Comparison of ENCODE assay signal across 8 cellular contexts in genomic region chr6:13302751-13303667, GRCh38. TPM values are rescaled to one million over a fixed set of nuclear protein-coding genes. Genes with fewer than 3 reads are reported as not detected.
DNase-seq lines count a peak whose midpoint lies in the region; ATAC-seq and TF ChIP-seq lines count a peak whose summit lies in the region.

No MANE protein-coding gene starts in this region.

- TF ChIP-seq CTCF in GM10266 (IDR thresholded peaks at IDR 0.05; ENCODE audit: control insufficient read depth, insufficient read depth, low read depth, missing control alignments) (no peak), KMS-11 (conservative IDR thresholded peaks at IDR 0.05; ENCODE audit: low read depth, low read length) (no peak), esophagus muscularis mucosa (IDR thresholded peaks at IDR 0.05) (no peak), thyroid gland (IDR thresholded peaks at IDR 0.05) (no peak)

- peak overlapping the region; percentile 33; the same call in 1 of the 2 replicates for H2AFZ ChIP-seq in KMS-11 (ENCODE audit: low read depth)

- peak overlapping the region; percentile 53 for H3K27ac ChIP-seq in KMS-11
- peak overlapping the region; percentile 61 to 82 (median 74) for H3K27ac ChIP-seq in esophagus muscularis mucosa (replicated peaks in 1 of 4)
- peak overlapping the region in 2 of 3 donors; percentile 38 to 49 for H3K27ac ChIP-seq in thyroid gland
- no peak overlapping the region for H3K27ac ChIP-seq in SJCRH30

- H3K27ac Mint-ChIP-seq in activated CD4-positive, alpha-beta memory T cell treated with anti-CD3 and anti-CD28 coated beads for 36 hours: peak overlapping the region; percentile 83
- peak overlapping the region; percentile 94 to 95 for H3K27ac Mint-ChIP-seq in natural killer cell treated with Interleukin-12 subunit alpha and Interleukin-12 subunit beta and Interleukin-15 and Interleukin-18, amount 100 ng/mL, for 72 hours

- H3K27me3 Mint-ChIP-seq in activated CD4-positive, alpha-beta memory T cell treated with anti-CD3 and anti-CD28 coated beads for 36 hours: no peaks in the 10 kb centered on the region
- H3K27me3 Mint-ChIP-seq in natural killer cell treated with Interleukin-12 subunit alpha and Interleukin-12 subunit beta and Interleukin-15 and Interleukin-18, amount 100 ng/mL, for 72 hours: no peaks in the 10 kb centered on the region

- no peaks in the 10 kb centered on the region for H3K9me3 Mint-ChIP-seq in activated CD4-positive, alpha-beta memory T cell treated with anti-CD3 and anti-CD28 coated beads for 36 hours
- no peaks in the 10 kb centered on the region for H3K9me3 Mint-ChIP-seq in natural killer cell treated with Interleukin-12 subunit alpha and Interleukin-12 subunit beta and Interleukin-15 and Interleukin-18, amount 100 ng/mL, for 72 hours

- intact Hi-C loops in activated CD4-positive, alpha-beta memory T cell treated with anti-CD3 and anti-CD28 coated beads for 36 hours (cut with micrococcal nuclease): loop anchor here (1.0 to 2.0 kb wide), 5 partner anchors 25 to 151 kb away; partner anchors contain the start of gene TBC1D7
- intact Hi-C loops in esophagus muscularis mucosa (cut with DNase I) (no loop called here), thyroid gland (cut with DNase I) (no loop called here)

- peak overlapping the region; percentile 27; the same call in 1 of the 2 replicates for H3K9ac ChIP-seq in KMS-11

- 36% methylated on average over 17 of the region's 17 CpGs for WGBS in esophagus muscularis mucosa
- WGBS in thyroid gland, 2 donors: 78 to 84% methylated on average over 17 of the region's 17 CpGs

- peak overlapping the region; percentile 24 for H3K4me3 Mint-ChIP-seq in activated CD4-positive, alpha-beta memory T cell treated with anti-CD3 and anti-CD28 coated beads for 36 hours
- H3K4me3 Mint-ChIP-seq in natural killer cell treated with Interleukin-12 subunit alpha and Interleukin-12 subunit beta and Interleukin-15 and Interleukin-18, amount 100 ng/mL, for 72 hours: peak overlapping the region; percentile 79

- peaks cover 27% of the 10 kb centered on the region for H3K4me1 Mint-ChIP-seq in activated CD4-positive, alpha-beta memory T cell treated with anti-CD3 and anti-CD28 coated beads for 36 hours (ENCODE audit: low read depth)
- peaks cover 38 to 41% of the 10 kb centered on the region in 2 donors for H3K4me1 Mint-ChIP-seq in natural killer cell treated with Interleukin-12 subunit alpha and Interleukin-12 subunit beta and Interleukin-15 and Interleukin-18, amount 100 ng/mL, for 72 hours (ENCODE audit: low read depth in 2 of 2)

- peaks cover 51% of the 10 kb centered on the region for H3K36me3 Mint-ChIP-seq in activated CD4-positive, alpha-beta memory T cell treated with anti-CD3 and anti-CD28 coated beads for 36 hours
- H3K36me3 Mint-ChIP-seq in natural killer cell treated with Interleukin-12 subunit alpha and Interleukin-12 subunit beta and Interleukin-15 and Interleukin-18, amount 100 ng/mL, for 72 hours: peaks cover 15% of the 10 kb centered on the region

- peak overlapping the region; percentile 96 for H3K4me2 ChIP-seq in KMS-11

- peak; percentile 69 for ATAC-seq in GM21717 (IDR thresholded peaks at IDR 0.05; ENCODE audit: unreplicated experiment)
- peak; percentile 93 to 96 for ATAC-seq in natural killer cell treated with Interleukin-12 subunit alpha and Interleukin-12 subunit beta and Interleukin-15 and Interleukin-18, amount 100 ng/mL, for 72 hours

- H3K4me1 ChIP-seq in KMS-11 (ENCODE audit: low read depth, poor library complexity, severe bottlenecking): peaks cover 39% of the 10 kb centered on the region
- peaks cover 28 to 33% (median 32%) of the 10 kb centered on the region in 4 donors for H3K4me1 ChIP-seq in esophagus muscularis mucosa
- H3K4me1 ChIP-seq in thyroid gland: peaks cover 0 to 10% of the 10 kb centered on the region in 2 donors
- H3K4me1 ChIP-seq in SJCRH30: no peaks in the 10 kb centered on the region

- no peaks in the 10 kb centered on the region for H3K9me3 ChIP-seq in esophagus muscularis mucosa
- H3K9me3 ChIP-seq in thyroid gland: no peaks in the 10 kb centered on the region
- H3K9me3 ChIP-seq in SJCRH30 (replicated peaks): no peaks in the 10 kb centered on the region

- CTCF ChIA-PET in activated CD4-positive, alpha-beta memory T cell treated with anti-CD3 and anti-CD28 coated beads for 36 hours (lab: Charles Lee): interaction anchor here (0.8 to 1.7 kb wide), 5 partner anchors 20 to 272 kb away, joined by 3 to 4 read pairs (median 4); partner anchors contain the start of gene SIRT5

- POLR2A ChIA-PET in activated CD4-positive, alpha-beta memory T cell treated with anti-CD3 and anti-CD28 coated beads for 36 hours (lab: Charles Lee): interaction anchor here (0.7 to 3.0 kb wide), 5 partner anchors 25 to 311 kb away, joined by 3 to 17 read pairs (median 3); partner anchors contain the start of genes SIRT5 and TBC1D7

- no peak for TF ChIP-seq EP300 in esophagus muscularis mucosa (IDR thresholded peaks at IDR 0.05)

- no peaks in the 10 kb centered on the region for H3K27me3 ChIP-seq in KMS-11 (ENCODE audit: insufficient read depth, low read depth)
- no peaks in the 10 kb centered on the region for H3K27me3 ChIP-seq in esophagus muscularis mucosa
- no peaks in the 10 kb centered on the region for H3K27me3 ChIP-seq in thyroid gland
- no peaks in the 10 kb centered on the region for H3K27me3 ChIP-seq in SJCRH30

- no peak for TF ChIP-seq POLR2A in esophagus muscularis mucosa (IDR thresholded peaks at IDR 0.05; ENCODE audit: low read depth)
- TF ChIP-seq POLR2A in thyroid gland (IDR thresholded peaks at IDR 0.05): no peak

- peak; percentile 73 for DNase-seq in GM10266 (ENCODE audit: extremely low spot score)
- peak; percentile 74 for DNase-seq in activated CD4-positive, alpha-beta memory T cell treated with anti-CD3 and anti-CD28 coated beads for 36 hours
- DNase-seq in esophagus muscularis mucosa (ENCODE audit: extremely low spot score): peak; percentile 92
- peak; percentile 89 for DNase-seq in natural killer cell treated with Interleukin-12 subunit alpha and Interleukin-12 subunit beta and Interleukin-15 and Interleukin-18, amount 100 ng/mL, for 72 hours (ENCODE audit: low spot score)
- DNase-seq in thyroid gland: peak in 1 of 2 donors; percentile 15
- no peak for DNase-seq in SJCRH30

- no peaks in the 10 kb centered on the region for H4K20me1 ChIP-seq in KMS-11 (ENCODE audit: insufficient read depth)

- no peaks in the 10 kb centered on the region for H3K36me3 ChIP-seq in KMS-11 (ENCODE audit: insufficient read depth)
- peaks cover 3 to 39% (median 23%) of the 10 kb centered on the region in 4 donors for H3K36me3 ChIP-seq in esophagus muscularis mucosa
- H3K36me3 ChIP-seq in thyroid gland: peaks cover 0 to 6% of the 10 kb centered on the region in 2 donors
- H3K36me3 ChIP-seq in SJCRH30: no peaks in the 10 kb centered on the region; the same call in 1 of the 2 replicates

- no peaks in the 10 kb centered on the region for H3K79me2 ChIP-seq in KMS-11 (ENCODE audit: insufficient read depth, low read depth)

- H3K4me3 ChIP-seq in KMS-11 (IDR thresholded peaks at IDR 0.05; ENCODE audit: insufficient read depth, low read depth, low read length) (no peak overlapping the region), esophagus muscularis mucosa (peak overlapping the region; percentile 42 to 49 (median 44)), thyroid gland (replicated peaks in 1 of 3) (no peak overlapping the region), SJCRH30 (no peak overlapping the region)

RNA-seq across cellular contexts. Expression of gene TBC1D7, which starts 25.3 kb away (rescaled TPM):
- 10 to 100 TPM; 20.6 to 21.7 TPM for total RNA-seq in activated CD4-positive, alpha-beta memory T cell treated with anti-CD3 and anti-CD28 coated beads for 36 hours
- total RNA-seq in esophagus muscularis mucosa: 10 to 100 TPM in 1 of 4 donors, 1 to 10 TPM in 3; 5.5 to 12.5 (median 8.4) TPM
- total RNA-seq in natural killer cell treated with Interleukin-12 subunit alpha and Interleukin-12 subunit beta and Interleukin-15 and Interleukin-18, amount 100 ng/mL, for 72 hours: 10 to 100 TPM; 21.8 to 23.4 TPM
- 10 to 100 TPM in 2 of 4 donors, 1 to 10 TPM in 2; 6.9 to 10.7 (median 9.6) TPM for total RNA-seq in thyroid gland
- total RNA-seq in SJCRH30 (2014; rRNA removed; shearing (Covaris generic)): 17.3 and 22.7 TPM in 2 replicates

Comparison
In these comparisons a context has a peak if more than half of its experiments do, and no peak if none do; other contexts are left out.
1. DNase-seq: peak in GM10266 (single experiment), activated CD4-positive, alpha-beta memory T cell treated with anti-CD3 and anti-CD28 coated beads for 36 hours (single experiment), esophagus muscularis mucosa (single experiment) and natural killer cell treated with Interleukin-12 subunit alpha and Interleukin-12 subunit beta and Interleukin-15 and Interleukin-18, amount 100 ng/mL, for 72 hours (single experiment); none in SJCRH30 (0 of 2).
2. H3K4me3 ChIP-seq: peak in esophagus muscularis mucosa (4 of 4); none in KMS-11 (single experiment), thyroid gland (0 of 3) and SJCRH30 (single experiment).